ENCODE assay signal across 31 cellular contexts in genomic region chr1:41041866-41042265, GRCh38. TPM values are rescaled to one million over a fixed set of nuclear protein-coding genes. Genes with fewer than 3 reads are reported as not detected.
DNase-seq lines count a peak whose midpoint lies in the region; ATAC-seq and TF ChIP-seq lines count a peak whose summit lies in the region.
"Had no signal": no experiment of that assay in that cellular context is flagged by ENCODE, and none has a peak within 500 bp of the region (broad histone marks: within the 10 kb centered on the region; RNA-seq: fewer than 3 reads in every experiment).

No MANE protein-coding gene starts in this region.

- ATAC-seq in activated naive CD8-positive, alpha-beta T cell treated with anti-CD3 and anti-CD28 coated beads, Interleukin-2, amount 10 ng/mL, durations not matched to agents 7 days and 5 days (ENCODE audit: low read depth), result no peak
- no peak for ATAC-seq in GM18858 (IDR thresholded peaks at IDR 0.05; ENCODE audit: unreplicated experiment)
- ATAC-seq: foreskin keratinocyte; GM23338; left colon; stimulated activated memory B cell treated with anti-CD40 and anti-IgM and Interleukin-4, amounts not matched to agents 10 μg/mL and 1 μg/mL and 100 μg/mL, for 72 hours; T-helper 17 cell had no signal

- TF ChIP-seq CTCF in MCF 10A (IDR thresholded peaks at IDR 0.05; ENCODE audit: unreplicated experiment) (no peak), mammary epithelial cell (conservative IDR thresholded peaks at IDR 0.05 in 1 of 2, IDR thresholded peaks at IDR 0.05 in 1 of 2; ENCODE audit: extremely low read depth in 1 of 2, insufficient read depth in 1 of 2, low read depth in 1 of 2, low read length in 2 of 2) (no peak), fibroblast of villous mesenchyme (IDR thresholded peaks at IDR 0.05; ENCODE audit: insufficient read depth, low read depth, low read length) (no peak), chondrocyte (IDR thresholded peaks at IDR 0.05) (no peak)

- H3K79me2 ChIP-seq in mammary epithelial cell (ENCODE audit: insufficient read depth, low read length), result no peaks in the 10 kb centered on the region

- no peak overlapping the region for H2AFZ ChIP-seq in mammary epithelial cell (ENCODE audit: low read depth, low read length)
- H2AFZ ChIP-seq: GM23338 had no signal

- DNase-seq in MCF 10A (ENCODE audit: unreplicated experiment) (no peak), mammary epithelial cell (no peak), fibroblast of villous mesenchyme (ENCODE audit: low read depth) (peak; percentile 28), stromal cell of bone marrow (ENCODE audit: low read depth) (peak; percentile 16), chondrocyte (ENCODE audit: low spot score) (no peak)
- DNase-seq in activated naive CD8-positive, alpha-beta T cell treated with anti-CD3 and anti-CD28 coated beads, Interleukin-2, amount 10 ng/mL, durations not matched to agents 7 days and 5 days, result no peak
- DNase-seq in stimulated activated naive CD4-positive, alpha-beta T cell treated with Interleukin-2 at 50 U/mL for 16 hours (lab: John Stamatoyannopoulos, UW), result no peak
- DNase-seq: activated CD4-positive, alpha-beta T cell treated with anti-CD3 and anti-CD28 coated beads, Interleukin-2, amount 50 U/mL, for 48 hours; activated gamma-delta T cell treated with Interleukin-2 at 50 U/mL for 16 hours; activated T-cell treated with anti-CD3 and anti-CD28 coated beads for 4 hours; anterior cingulate cortex; COR-L47; dermis blood vessel endothelial cell; DMS79; foreskin keratinocyte; GF-D8; left colon; mesendoderm; NCI-H1092 treated with DMSO at 0.1 percent for 48 hours; NCI-H2029 treated with DMSO at 0.1 percent for 48 hours; NCI-H226; NCI-H748 treated with DMSO at 0.1 percent for 48 hours; nucleus accumbens; stimulated activated CD4-positive, alpha-beta T cell treated with anti-CD3 and anti-CD28 coated beads, Interleukin-4, amount 100 ng/mL, for 1 hour; T-helper 17 cell; WERI-Rb-1 had no signal

- no peak overlapping the region for H3K27ac ChIP-seq in mammary epithelial cell (ENCODE audit: insufficient read depth, low read depth, low read length)
- H3K27ac ChIP-seq: foreskin keratinocyte, RWPE1, thoracic aorta, WERI-Rb-1 had no signal

- dilution Hi-C loops in mammary epithelial cell (cut with HindIII; ENCODE audit: low sequenced_read_pairs), result no loop called here

- CTCF ChIA-PET in MCF 10A (lab: Yijun Ruan, JAX), result interaction anchor here (1.4 kb wide), 1 partner anchor 199 kb away, joined by 3 read pairs; no protein-coding TSS in a partner anchor
- CTCF ChIA-PET in mammary epithelial cell (lab: Charles Lee; ENCODE audit: low non-redundant PET), result interaction anchor here (0.7 kb wide), 1 partner anchor 70 kb away, joined by 4 read pairs; no protein-coding TSS in a partner anchor

- H3K27ac Mint-ChIP-seq in MCF 10A (ENCODE audit: low read depth, unreplicated experiment), result peak overlapping the region; percentile 24
- H3K27ac Mint-ChIP-seq in activated naive CD8-positive, alpha-beta T cell treated with anti-CD3 and anti-CD28 coated beads, Interleukin-2, amount 10 ng/mL, durations not matched to agents 7 days and 5 days, result peak overlapping the region; percentile 19
- no peak overlapping the region for H3K27ac Mint-ChIP-seq in chondrocyte (ENCODE audit: unreplicated experiment)
- H3K27ac Mint-ChIP-seq: GM23338; stimulated activated memory B cell treated with anti-CD40 and anti-IgM and Interleukin-4, amounts not matched to agents 10 μg/mL and 1 μg/mL and 100 μg/mL, for 72 hours; T-helper 17 cell had no signal

- H3K4me1 Mint-ChIP-seq in MCF 10A (ENCODE audit: insufficient read depth, unreplicated experiment) (peaks cover 31% of the 10 kb centered on the region), chondrocyte (ENCODE audit: low read depth) (peaks cover 26% of the 10 kb centered on the region)
- peaks cover 10% of the 10 kb centered on the region for H3K4me1 Mint-ChIP-seq in activated naive CD8-positive, alpha-beta T cell treated with anti-CD3 and anti-CD28 coated beads, Interleukin-2, amount 10 ng/mL, durations not matched to agents 7 days and 5 days
- H3K4me1 Mint-ChIP-seq: stimulated activated memory B cell treated with anti-CD40 and anti-IgM and Interleukin-4, amounts not matched to agents 10 μg/mL and 1 μg/mL and 100 μg/mL, for 72 hours had no signal

- H3K27me3 ChIP-seq in mammary epithelial cell (ENCODE audit: insufficient read depth, low read length), result no peaks in the 10 kb centered on the region
- H3K27me3 ChIP-seq: foreskin keratinocyte had no signal

- peaks cover 46% of the 10 kb centered on the region for H3K36me3 Mint-ChIP-seq in MCF 10A (ENCODE audit: insufficient read depth, unreplicated experiment)
- peaks cover 7% of the 10 kb centered on the region for H3K36me3 Mint-ChIP-seq in activated naive CD8-positive, alpha-beta T cell treated with anti-CD3 and anti-CD28 coated beads, Interleukin-2, amount 10 ng/mL, durations not matched to agents 7 days and 5 days
- H3K36me3 Mint-ChIP-seq in chondrocyte (ENCODE audit: low read depth), result peaks cover 12% of the 10 kb centered on the region

- H3K27me3 Mint-ChIP-seq in MCF 10A (ENCODE audit: insufficient read depth, unreplicated experiment) (no peaks in the 10 kb centered on the region), chondrocyte (ENCODE audit: low read depth) (no peaks in the 10 kb centered on the region)
- no peaks in the 10 kb centered on the region for H3K27me3 Mint-ChIP-seq in activated naive CD8-positive, alpha-beta T cell treated with anti-CD3 and anti-CD28 coated beads, Interleukin-2, amount 10 ng/mL, durations not matched to agents 7 days and 5 days
- H3K27me3 Mint-ChIP-seq: stimulated activated memory B cell treated with anti-CD40 and anti-IgM and Interleukin-4, amounts not matched to agents 10 μg/mL and 1 μg/mL and 100 μg/mL, for 72 hours; T-helper 17 cell had no signal

- POLR2A ChIA-PET in MCF 10A (lab: Yijun Ruan, JAX), result interaction anchor here (1.4 to 1.9 kb wide), 2 partner anchors 11 to 68 kb away, joined by 4 to 7 read pairs; no protein-coding TSS in a partner anchor
- POLR2A ChIA-PET in activated naive CD8-positive, alpha-beta T cell treated with anti-CD3 and anti-CD28 coated beads, Interleukin-2, amount 10 ng/mL, durations not matched to agents 7 days and 5 days (lab: Charles Lee), result no interaction called here

- intact Hi-C loops in MCF 10A (cut with micrococcal nuclease), result loop anchor here (10.0 kb wide), 1 partner anchor 393 kb away; no protein-coding TSS in a partner anchor
- intact Hi-C loops in mammary epithelial cell (cut with micrococcal nuclease), result loop anchor here (5.0 kb wide), 1 partner anchor 375 kb away; no protein-coding TSS in a partner anchor

- H3K4me2 ChIP-seq in mammary epithelial cell (ENCODE audit: insufficient read depth, low read depth, low read length), result no peak overlapping the region
- H3K4me2 ChIP-seq: GM23338 had no signal

- peaks cover 29% of the 10 kb centered on the region for H3K4me1 ChIP-seq in mammary epithelial cell (ENCODE audit: insufficient read depth, low read length)

- BruUV-seq in MCF 10A (replicated peaks; lab: Mats Ljungman, UMichigan) (no TSS peak), mammary epithelial cell (replicated peaks; lab: Mats Ljungman, UMichigan) (no TSS peak)

- no peaks in the 10 kb centered on the region for H4K20me1 ChIP-seq in mammary epithelial cell (ENCODE audit: insufficient read depth, low read length)

- H3K9ac ChIP-seq in mammary epithelial cell (ENCODE audit: insufficient read depth, low read length), result no peak overlapping the region

- WGBS in mammary epithelial cell (ENCODE audit: low coverage, missing lambda C conversion rate), result 100% methylated on average over 2 of the region's 2 CpGs

- H3K4me3 Mint-ChIP-seq in MCF 10A (ENCODE audit: unreplicated experiment), result no peak overlapping the region
- no peak overlapping the region for H3K4me3 Mint-ChIP-seq in activated naive CD8-positive, alpha-beta T cell treated with anti-CD3 and anti-CD28 coated beads, Interleukin-2, amount 10 ng/mL, durations not matched to agents 7 days and 5 days
- no peak overlapping the region for H3K4me3 Mint-ChIP-seq in chondrocyte (ENCODE audit: unreplicated experiment)
- H3K4me3 Mint-ChIP-seq: GM23338; stimulated activated memory B cell treated with anti-CD40 and anti-IgM and Interleukin-4, amounts not matched to agents 10 μg/mL and 1 μg/mL and 100 μg/mL, for 72 hours; T-helper 17 cell had no signal

- H3K36me3 ChIP-seq in mammary epithelial cell (ENCODE audit: insufficient read depth, low read length), result peaks cover 4% of the 10 kb centered on the region

- no peak overlapping the region for H3K4me3 ChIP-seq in mammary epithelial cell (replicated peaks in 1 of 3; ENCODE audit: insufficient read depth in 1 of 3, low read depth in 2 of 3, low read length in 3 of 3)
- no peak overlapping the region for H3K4me3 ChIP-seq in fibroblast of villous mesenchyme (ENCODE audit: low read depth, low read length)
- H3K4me3 ChIP-seq: GM23338, thoracic aorta had no signal

- no peaks in the 10 kb centered on the region for H3K9me3 Mint-ChIP-seq in MCF 10A (ENCODE audit: unreplicated experiment)
- H3K9me3 Mint-ChIP-seq in activated naive CD8-positive, alpha-beta T cell treated with anti-CD3 and anti-CD28 coated beads, Interleukin-2, amount 10 ng/mL, durations not matched to agents 7 days and 5 days, result no peaks in the 10 kb centered on the region
- no peaks in the 10 kb centered on the region for H3K9me3 Mint-ChIP-seq in chondrocyte (ENCODE audit: low read depth)
- H3K9me3 Mint-ChIP-seq: GM23338; stimulated activated memory B cell treated with anti-CD40 and anti-IgM and Interleukin-4, amounts not matched to agents 10 μg/mL and 1 μg/mL and 100 μg/mL, for 72 hours had no signal

- H3K9me3 ChIP-seq in mammary epithelial cell (replicated peaks; ENCODE audit: insufficient read depth, low read length), result no peaks in the 10 kb centered on the region
- H3K9me3 ChIP-seq: thoracic aorta had no signal

- in situ Hi-C loops in mammary epithelial cell (cut with MboI; ENCODE audit: low sequenced_read_pairs in 2 of 2), result no loop called here

RNA-seq across cellular contexts. Expression of gene SLFNL1, which starts 20.3 kb away (rescaled TPM):
- 0.28 and 0.29 TPM in 2 replicates for total RNA-seq in MCF 10A (2022)
- under 1 TPM; 0.12 to 0.17 TPM for total RNA-seq in mammary epithelial cell
- polyA plus RNA-seq in mammary epithelial cell, result 0.02 TPM
- not detected for polyA minus RNA-seq in mammary epithelial cell
- under 1 TPM; 0.55 to 0.60 TPM for total RNA-seq in activated naive CD8-positive, alpha-beta T cell treated with anti-CD3 and anti-CD28 coated beads, Interleukin-2, amount 10 ng/mL, durations not matched to agents 7 days and 5 days
- under 0.01 and 0.64 TPM in 2 replicates for total RNA-seq in fibroblast of villous mesenchyme
- 0.25 to 0.48 TPM in 2 of 3 replicates, not detected in the other for total RNA-seq in chondrocyte
- polyA plus RNA-seq: foreskin keratinocyte had no signal

Comparison
In these comparisons a context has a peak if more than half of its experiments do, and no peak if none do; other contexts are left out.
1. DNase-seq: peak in fibroblast of villous mesenchyme (single experiment) and stromal cell of bone marrow (single experiment); none in MCF 10A (single experiment), mammary epithelial cell (single experiment), activated naive CD8-positive, alpha-beta T cell treated with anti-CD3 and anti-CD28 coated beads, Interleukin-2, amount 10 ng/mL, durations not matched to agents 7 days and 5 days (single experiment), chondrocyte (single experiment) and stimulated activated naive CD4-positive, alpha-beta T cell treated with Interleukin-2 at 50 U/mL for 16 hours (single experiment).